20 cellular contexts compared by ENCODE assay signal in genomic region chr20:45964024-45964423, GRCh38. TPM values are rescaled to one million over a fixed set of nuclear protein-coding genes. Genes with fewer than 3 reads are reported as not detected.
"Had no signal": no experiment of that assay in that cellular context is flagged by ENCODE, and none has a peak within 500 bp of the region (broad histone marks: within the 10 kb centered on the region; RNA-seq: fewer than 3 reads in every experiment).

No MANE protein-coding gene starts in this region.

- DNase-seq: activated B cell treated with CpG ODN at 0.5 μM for 24 hours; activated CD4-positive, alpha-beta T cell treated with anti-CD3 and anti-CD28 coated beads, Interleukin-2, amount 10 ng/mL, durations not matched to agents 24 days and 14 days; activated CD8-positive, alpha-beta memory T cell treated with anti-CD3 and anti-CD28 coated beads, Interleukin-2, amount 50 U/mL, for 4 hours; activated gamma-delta T cell; activated T-cell treated with anti-CD3 and anti-CD28 coated beads, Interleukin-2, amount 50 U/mL, for 72 hours; cerebellar nuclear complex; effector CD4-positive, alpha-beta T cell; stimulated activated naive CD4-positive, alpha-beta T cell treated with Interleukin-2 at 50 U/mL for 16 hours; uterus had no signal

- FAIRE-seq: bronchial epithelial cell, frontal cortex, keratinocyte had no signal

- H3K4me3 Mint-ChIP-seq: activated B cell treated with CpG ODN at 0.5 μM for 24 hours; activated CD4-positive, alpha-beta T cell treated with anti-CD3 and anti-CD28 coated beads, Interleukin-2, amount 10 ng/mL, durations not matched to agents 24 days and 14 days; activated naive CD4-positive, alpha-beta T cell treated with anti-CD3 and anti-CD28 coated beads, Interleukin-2, amount 50 U/mL, for 24 hours; activated T-cell treated with anti-CD3 and anti-CD28 coated beads, Interleukin-2, amount 50 U/mL, for 72 hours had no signal

- H3K27me3 ChIP-seq: adrenal gland, tibial artery, uterus had no signal

- H3K36me3 ChIP-seq: uterus had no signal

- H3K27ac Mint-ChIP-seq: activated B cell treated with CpG ODN at 0.5 μM for 24 hours; activated CD4-positive, alpha-beta T cell treated with anti-CD3 and anti-CD28 coated beads, Interleukin-2, amount 10 ng/mL, durations not matched to agents 24 days and 14 days; activated naive CD4-positive, alpha-beta T cell treated with anti-CD3 and anti-CD28 coated beads, Interleukin-2, amount 50 U/mL, for 24 hours; activated T-cell treated with anti-CD3 and anti-CD28 coated beads, Interleukin-2, amount 50 U/mL, for 72 hours had no signal

- H3K4me3 ChIP-seq: adrenal gland, prostate gland, tibial artery, uterus had no signal

- H3K4me1 Mint-ChIP-seq: activated naive CD4-positive, alpha-beta T cell treated with anti-CD3 and anti-CD28 coated beads, Interleukin-2, amount 50 U/mL, for 24 hours had no signal

- ATAC-seq: activated T-cell treated with anti-CD3 and anti-CD28 coated beads, Interleukin-2, amount 50 U/mL, for 72 hours; left lobe of liver; sciatic nerve had no signal

- H3K27ac ChIP-seq: adrenal gland, prostate gland, tibial artery, uterus had no signal

- H3K9me3 ChIP-seq: adrenal gland, prostate gland, tibial artery, uterus had no signal

- H3K27me3 Mint-ChIP-seq: activated B cell treated with CpG ODN at 0.5 μM for 24 hours; activated CD4-positive, alpha-beta T cell treated with anti-CD3 and anti-CD28 coated beads, Interleukin-2, amount 10 ng/mL, durations not matched to agents 24 days and 14 days; activated naive CD4-positive, alpha-beta T cell treated with anti-CD3 and anti-CD28 coated beads, Interleukin-2, amount 50 U/mL, for 24 hours had no signal

- H3K4me1 ChIP-seq: prostate gland, uterus had no signal

- H3K9me3 Mint-ChIP-seq: activated B cell treated with CpG ODN at 0.5 μM for 24 hours; activated CD4-positive, alpha-beta T cell treated with anti-CD3 and anti-CD28 coated beads, Interleukin-2, amount 10 ng/mL, durations not matched to agents 24 days and 14 days; activated naive CD4-positive, alpha-beta T cell treated with anti-CD3 and anti-CD28 coated beads, Interleukin-2, amount 50 U/mL, for 24 hours; activated T-cell treated with anti-CD3 and anti-CD28 coated beads, Interleukin-2, amount 50 U/mL, for 72 hours had no signal

RNA-seq across cellular contexts. Expression of gene MMP9, which starts 44.7 kb away (rescaled TPM):
- total RNA-seq: myocyte had no signal
- polyA plus RNA-seq: neural cell had no signal
